Comparison of ENCODE assay signal across 15 cellular contexts in genomic region chr1:55380313-55380970, GRCh38.
"Had no signal": no experiment of that assay in that cellular context is flagged by ENCODE, and none has a peak within 500 bp of the region (broad histone marks: within the 10 kb centered on the region; RNA-seq: fewer than 3 reads in every experiment).

No MANE protein-coding gene starts in this region.

- H3K4me1 ChIP-seq: left lung, right lobe of liver had no signal

- ATAC-seq: activated CD4-positive, alpha-beta T cell treated with anti-CD3 and anti-CD28 coated beads for 36 hours; activated CD8-positive, alpha-beta T cell treated with anti-CD3 and anti-CD28 coated beads for 36 hours; activated naive CD4-positive, alpha-beta T cell treated with anti-CD3 and anti-CD28 coated beads, Interleukin-2, amount 50 U/mL, for 72 hours; activated T-cell treated with anti-CD3 and anti-CD28 coated beads, Interleukin-2, amount 50 U/mL, for 4 hours; left lung; right lobe of liver; T-helper 17 cell had no signal

- H3K4me3 ChIP-seq: left lung, right lobe of liver, spleen, thyroid gland had no signal

- H3K27ac ChIP-seq: left lung, right lobe of liver, spleen, thyroid gland had no signal

- H3K9me3 ChIP-seq: left lung, right lobe of liver, spleen, thyroid gland had no signal

- H3K36me3 ChIP-seq: left lung, right lobe of liver, spleen, thyroid gland had no signal

- H3K27me3 ChIP-seq: left lung, right lobe of liver, spleen, thyroid gland had no signal

- DNase-seq: activated CD4-positive, alpha-beta T cell treated with anti-CD3 and anti-CD28 coated beads for 36 hours; activated CD8-positive, alpha-beta T cell treated with anti-CD3 and anti-CD28 coated beads for 36 hours; activated effector memory CD4-positive, alpha-beta T cell treated with Interleukin-2 at 50 U/mL for 16 hours; activated T-cell treated with anti-CD3 and anti-CD28 coated beads, Interleukin-2, amount 50 U/mL, for 4 hours; amygdala; cerebellar nuclear complex; effector memory CD4-positive, alpha-beta T cell; left lung; mesendoderm; occipital lobe; right lobe of liver; spleen; T-helper 17 cell had no signal
